Comparison of ENCODE assay signal across 16 cellular contexts in the genomic region with DNA sequence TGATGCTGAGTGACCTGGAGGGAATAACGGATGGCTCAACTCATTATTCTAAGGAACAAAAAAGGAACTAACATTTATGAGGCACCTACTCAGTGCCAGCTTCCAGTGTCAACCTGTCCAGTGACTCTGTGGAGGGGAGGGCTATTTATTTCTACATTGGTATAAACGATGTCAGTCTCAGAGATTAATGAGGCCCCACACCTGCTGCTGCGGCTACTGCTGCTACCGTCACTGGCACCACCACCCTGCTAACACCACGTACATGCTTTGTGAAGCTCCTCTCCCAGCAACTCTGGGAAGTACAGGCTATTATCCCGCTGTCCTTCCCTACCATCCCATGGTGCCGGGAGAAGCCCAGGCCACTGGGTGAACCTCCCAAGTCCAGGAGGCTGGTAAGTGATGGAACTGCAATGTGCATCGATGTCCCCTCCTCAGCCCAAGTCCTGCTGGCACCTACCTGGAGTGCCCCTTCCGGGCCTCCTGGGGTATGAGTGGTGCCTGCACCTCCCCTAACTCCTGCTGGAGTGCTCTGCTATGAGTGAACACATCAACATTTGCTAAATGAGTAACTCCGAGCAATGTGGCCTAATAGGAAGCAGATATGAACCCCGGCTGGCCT.
DNase-seq lines count a peak whose midpoint lies in the region; TF ChIP-seq lines count a peak whose summit lies in the region.
"Had no signal": no experiment of that assay in that cellular context is flagged by ENCODE, and none has a peak within 500 bp of the region (broad histone marks: within the 10 kb centered on the region; RNA-seq: fewer than 3 reads in every experiment).

No MANE protein-coding gene starts in this region.

- no peaks in the 10 kb centered on the region for H3K9me3 ChIP-seq in osteoblast (ENCODE audit: low read depth, low read length)
- H3K9me3 ChIP-seq in CD4-positive, alpha-beta memory T cell (ENCODE audit: control insufficient read depth in 1 of 2, low read length in 2 of 2): no peaks in the 10 kb centered on the region
- H3K9me3 ChIP-seq: SJSA1 had no signal

- H3K4me1 Mint-ChIP-seq in dendritic cell treated with granulocyte-macrophage colony-stimulating factor and Interleukin-4, amounts not matched to agents 40 ng/mL and 50 ng/mL, for 4 days (ENCODE audit: low read depth): peaks cover 91% of the 10 kb centered on the region
- no peaks in the 10 kb centered on the region for H3K4me1 Mint-ChIP-seq in CD4-positive, alpha-beta memory T cell

- TF ChIP-seq CTCF in osteoblast (IDR thresholded peaks at IDR 0.05; ENCODE audit: extremely low read depth, low read depth, low read length): no peak

- intact Hi-C loops in dendritic cell treated with granulocyte-macrophage colony-stimulating factor and Interleukin-4, amounts not matched to agents 40 ng/mL and 50 ng/mL, for 4 days (cut with micrococcal nuclease): no loop called here
- intact Hi-C loops in CD4-positive, alpha-beta memory T cell (cut with micrococcal nuclease): no loop called here

- H3K27ac Mint-ChIP-seq in dendritic cell treated with granulocyte-macrophage colony-stimulating factor and Interleukin-4, amounts not matched to agents 40 ng/mL and 50 ng/mL, for 4 days: peak overlapping the region; percentile 77
- no peak overlapping the region for H3K27ac Mint-ChIP-seq in CD4-positive, alpha-beta memory T cell
- H3K27ac Mint-ChIP-seq: CD8-positive, alpha-beta T cell had no signal

- peaks cover 11% of the 10 kb centered on the region for H3K36me3 Mint-ChIP-seq in dendritic cell treated with granulocyte-macrophage colony-stimulating factor and Interleukin-4, amounts not matched to agents 40 ng/mL and 50 ng/mL, for 4 days (ENCODE audit: low read depth)
- H3K36me3 Mint-ChIP-seq in CD4-positive, alpha-beta memory T cell: no peaks in the 10 kb centered on the region
- H3K36me3 Mint-ChIP-seq: CD8-positive, alpha-beta T cell had no signal

- H3K4me3 Mint-ChIP-seq in dendritic cell treated with granulocyte-macrophage colony-stimulating factor and Interleukin-4, amounts not matched to agents 40 ng/mL and 50 ng/mL, for 4 days: no peak overlapping the region
- H3K4me3 Mint-ChIP-seq in CD4-positive, alpha-beta memory T cell: no peak overlapping the region
- H3K4me3 Mint-ChIP-seq: CD8-positive, alpha-beta T cell had no signal

- H2AFZ ChIP-seq in osteoblast (ENCODE audit: low read length): no peak overlapping the region

- H4K20me1 ChIP-seq in osteoblast (ENCODE audit: insufficient read depth, low read length): peaks cover 60% of the 10 kb centered on the region

- H3K27ac ChIP-seq in osteoblast (ENCODE audit: low read depth, low read length): peak overlapping the region; percentile 11
- H3K27ac ChIP-seq in CD4-positive, alpha-beta memory T cell (ENCODE audit: low read depth, low read length): no peak overlapping the region
- H3K27ac ChIP-seq: HL-60, SJSA1 had no signal

- POLR2A ChIA-PET in CD4-positive, alpha-beta memory T cell (lab: Charles Lee; ENCODE audit: partially characterized antibody): no interaction called here

- peaks cover 98% of the 10 kb centered on the region for H3K79me2 ChIP-seq in osteoblast (ENCODE audit: insufficient read depth, low read length)

- peaks cover 11% of the 10 kb centered on the region for H3K27me3 Mint-ChIP-seq in dendritic cell treated with granulocyte-macrophage colony-stimulating factor and Interleukin-4, amounts not matched to agents 40 ng/mL and 50 ng/mL, for 4 days
- peaks cover 0 to 7% of the 10 kb centered on the region in 2 donors for H3K27me3 Mint-ChIP-seq in CD4-positive, alpha-beta memory T cell

- no peak overlapping the region for H3K4me3 ChIP-seq in H7 (ENCODE audit: insufficient read depth, low read depth, low read length)
- H3K4me3 ChIP-seq in osteoblast (ENCODE audit: insufficient read depth, low read length): no peak overlapping the region
- no peak overlapping the region for H3K4me3 ChIP-seq in CD4-positive, alpha-beta memory T cell (ENCODE audit: low read length in 2 of 2)
- H3K4me3 ChIP-seq: SJSA1 had no signal

- no peak overlapping the region for H3K4me2 ChIP-seq in osteoblast (ENCODE audit: insufficient read depth, low read length)

- no peaks in the 10 kb centered on the region for H3K36me3 ChIP-seq in H7 (replicated peaks; ENCODE audit: control insufficient read depth, insufficient read depth, low read length)
- H3K36me3 ChIP-seq in osteoblast (ENCODE audit: insufficient read depth, low read length): peaks cover 14% of the 10 kb centered on the region
- no peaks in the 10 kb centered on the region for H3K36me3 ChIP-seq in CD4-positive, alpha-beta memory T cell (ENCODE audit: insufficient read depth, low read length)
- H3K36me3 ChIP-seq: SJSA1 had no signal

- CTCF ChIA-PET in CD4-positive, alpha-beta memory T cell (lab: Charles Lee; ENCODE audit: partially characterized antibody): no interaction called here

- peak; percentile 20 for DNase-seq in CD1c-positive myeloid dendritic cell (ENCODE audit: extremely low spot score)
- DNase-seq in H7: peak; percentile 15
- no peak for DNase-seq in osteoblast (ENCODE audit: insufficient read length, low spot score, missing footprints)
- DNase-seq in CD4-positive, alpha-beta memory T cell: no peak
- DNase-seq in kidney tubule cell (ENCODE audit: low spot score): no peak
- DNase-seq in GM19240 (ENCODE audit: insufficient read length, low spot score): no peak
- DNase-seq: DMS79, HCEC 1CT, NCI-H1436, NCI-H2029 treated with DMSO at 0.1 percent for 48 hours, NCI-H510A treated with DMSO at 0.1 percent for 48 hours, NCI-H82 had no signal

- peaks cover 10% of the 10 kb centered on the region for H3K4me1 ChIP-seq in osteoblast (ENCODE audit: insufficient read depth, low read length)
- H3K4me1 ChIP-seq in CD4-positive, alpha-beta memory T cell (ENCODE audit: insufficient read depth, low read length): no peaks in the 10 kb centered on the region
- H3K4me1 ChIP-seq: SJSA1 had no signal

- H3K9me3 Mint-ChIP-seq in dendritic cell treated with granulocyte-macrophage colony-stimulating factor and Interleukin-4, amounts not matched to agents 40 ng/mL and 50 ng/mL, for 4 days: no peaks in the 10 kb centered on the region
- H3K9me3 Mint-ChIP-seq in CD4-positive, alpha-beta memory T cell: no peaks in the 10 kb centered on the region
- H3K9me3 Mint-ChIP-seq: CD8-positive, alpha-beta T cell had no signal

- H3K27me3 ChIP-seq in H7 (ENCODE audit: control insufficient read depth, insufficient read depth, low read length) (no peaks in the 10 kb centered on the region), osteoblast (ENCODE audit: insufficient read depth, low read length) (no peaks in the 10 kb centered on the region)
- no peaks in the 10 kb centered on the region for H3K27me3 ChIP-seq in CD4-positive, alpha-beta memory T cell (ENCODE audit: insufficient read depth, low read length)
- H3K27me3 ChIP-seq: SJSA1 had no signal

Comparison
In these comparisons a context has a peak if more than half of its experiments do, and no peak if none do; other contexts are left out.
1. DNase-seq: peak in CD1c-positive myeloid dendritic cell (single experiment) and H7 (single experiment); none in osteoblast (single experiment), CD4-positive, alpha-beta memory T cell (0 of 5), kidney tubule cell (single experiment) and GM19240 (single experiment).